8 cellular contexts compared by ENCODE assay signal in genomic region chr1:209601809-209602657, GRCh38. TPM values are rescaled to one million over a fixed set of nuclear protein-coding genes. Genes with fewer than 3 reads are reported as not detected.
DNase-seq lines count a peak whose midpoint lies in the region; ATAC-seq, FAIRE-seq and TF ChIP-seq lines count a peak whose summit lies in the region.

No MANE protein-coding gene starts in this region.

- H3K27ac ChIP-seq in kidney (ENCODE audit: low read depth in 2 of 2, low read length in 2 of 2) = no peak overlapping the region

- no peaks in the 10 kb centered on the region for H3K9me3 Mint-ChIP-seq in stimulated activated memory B cell treated with anti-CD40 and anti-IgM and Interleukin-4, amounts not matched to agents 10 μg/mL and 1 μg/mL and 100 μg/mL, for 72 hours

- no peaks in the 10 kb centered on the region for H3K4me1 Mint-ChIP-seq in stimulated activated memory B cell treated with anti-CD40 and anti-IgM and Interleukin-4, amounts not matched to agents 10 μg/mL and 1 μg/mL and 100 μg/mL, for 72 hours

- TF ChIP-seq CTCF in kidney (IDR thresholded peaks at IDR 0.05; ENCODE audit: borderline replicate concordance, extremely low read depth, insufficient read depth) = peak; percentile 77

- DNase-seq in activated effector memory CD4-positive, alpha-beta T cell treated with anti-CD3 and anti-CD28 coated beads, Interleukin-2, amount 50 U/mL, for 16 hours = peak; percentile 69
- DNase-seq in activated effector memory CD4-positive, alpha-beta T cell treated with Interleukin-2 at 50 U/mL for 16 hours = no peak
- DNase-seq in RKO (ENCODE audit: low spot score) (peak; percentile 79), T47D (ENCODE audit: low read depth in 1 of 2, low spot score in 1 of 2) (peak; percentile 57 to 75), kidney (no peak), NCI-H774 (lab: John Stamatoyannopoulos, UW) (no peak)

- peak; percentile 52 for ATAC-seq in HG03571 (IDR thresholded peaks at IDR 0.05; ENCODE audit: unreplicated experiment)
- peak; percentile 60 for ATAC-seq in stimulated activated memory B cell treated with anti-CD40 and anti-IgM and Interleukin-4, amounts not matched to agents 10 μg/mL and 1 μg/mL and 100 μg/mL, for 72 hours

- no peak overlapping the region for H3K4me3 Mint-ChIP-seq in stimulated activated memory B cell treated with anti-CD40 and anti-IgM and Interleukin-4, amounts not matched to agents 10 μg/mL and 1 μg/mL and 100 μg/mL, for 72 hours

- peaks cover 19% of the 10 kb centered on the region for H3K27me3 Mint-ChIP-seq in stimulated activated memory B cell treated with anti-CD40 and anti-IgM and Interleukin-4, amounts not matched to agents 10 μg/mL and 1 μg/mL and 100 μg/mL, for 72 hours

- no peak overlapping the region for H3K27ac Mint-ChIP-seq in stimulated activated memory B cell treated with anti-CD40 and anti-IgM and Interleukin-4, amounts not matched to agents 10 μg/mL and 1 μg/mL and 100 μg/mL, for 72 hours

- no peak overlapping the region for H3K4me3 ChIP-seq in kidney (ENCODE audit: low read length in 2 of 2)

- no peak for FAIRE-seq in kidney (lab: Jason Lieb, UNC)

- in situ Hi-C loops in T47D (cut with HindIII; ENCODE audit: low pct_unique_long_range_greater_than_20kb, low sequenced_read_pairs) = no loop called here

- H3K9me3 ChIP-seq in kidney (ENCODE audit: control insufficient read depth in 1 of 2, low read length in 2 of 2) = no peaks in the 10 kb centered on the region

- H3K36me3 Mint-ChIP-seq in stimulated activated memory B cell treated with anti-CD40 and anti-IgM and Interleukin-4, amounts not matched to agents 10 μg/mL and 1 μg/mL and 100 μg/mL, for 72 hours = no peaks in the 10 kb centered on the region

- H3K4me1 ChIP-seq in kidney (ENCODE audit: control insufficient read depth in 1 of 2, insufficient read depth in 1 of 2, low read depth in 1 of 2, low read length in 2 of 2) = no peaks in the 10 kb centered on the region

- H3K9ac ChIP-seq in kidney (ENCODE audit: low read length in 2 of 2) = no peak overlapping the region

- H3K36me3 ChIP-seq in kidney (ENCODE audit: control insufficient read depth in 1 of 2, insufficient read depth in 2 of 2, low read length in 2 of 2) = peaks cover 0 to 7% of the 10 kb centered on the region in 2 donors

- intact Hi-C loops in kidney (cut with DNase I) = no loop called here

RNA-seq across cellular contexts. Expression of gene CAMK1G, which starts 18.5 kb away (rescaled TPM):
- 1.4 TPM for total RNA-seq in kidney
- polyA plus RNA-seq in kidney (ENCODE audit: insufficient read depth, low read depth, low replicate concordance) = 5.5 TPM

RNA-seq across cellular contexts. Expression of gene LAMB3, which starts 50.2 kb away (rescaled TPM):
- 59.7 TPM for total RNA-seq in kidney
- 2.5 TPM for polyA plus RNA-seq in kidney (ENCODE audit: insufficient read depth, low read depth, low replicate concordance)

Comparison
In these comparisons a context has a peak if more than half of its experiments do, and no peak if none do; other contexts are left out.
1. DNase-seq: peak in activated effector memory CD4-positive, alpha-beta T cell treated with anti-CD3 and anti-CD28 coated beads, Interleukin-2, amount 50 U/mL, for 16 hours (single experiment), RKO (single experiment) and T47D (2 of 2); none in activated effector memory CD4-positive, alpha-beta T cell treated with Interleukin-2 at 50 U/mL for 16 hours (single experiment), kidney (single experiment) and NCI-H774 (single experiment).